ENCODE assay signal across 13 cellular contexts in the genomic region with DNA sequence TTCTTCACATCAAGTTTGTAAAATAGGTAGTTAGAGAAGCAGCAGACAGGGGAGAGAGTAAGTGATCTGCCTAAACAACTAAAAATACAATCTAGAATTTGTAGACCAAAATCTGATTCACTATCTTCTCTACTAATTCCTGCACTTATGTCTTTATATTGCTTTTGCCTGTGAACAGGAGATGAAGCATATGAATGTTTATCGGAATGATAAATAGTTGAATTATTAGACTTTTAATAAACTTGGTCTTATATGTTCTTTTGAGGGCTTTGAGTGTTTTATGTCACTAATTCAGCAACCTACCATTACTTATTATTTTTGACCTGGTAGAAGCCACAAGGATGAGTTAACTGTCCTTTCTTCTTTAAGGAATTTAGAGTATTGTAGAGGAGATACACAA. TPM values are rescaled to one million over a fixed set of nuclear protein-coding genes. Genes with fewer than 3 reads are reported as not detected.
DNase-seq lines count a peak whose midpoint lies in the region; ATAC-seq, FAIRE-seq and TF ChIP-seq lines count a peak whose summit lies in the region.
"Had no signal": no experiment of that assay in that cellular context is flagged by ENCODE, and none has a peak within 500 bp of the region (broad histone marks: within the 10 kb centered on the region; RNA-seq: fewer than 3 reads in every experiment).

No MANE protein-coding gene starts in this region.

- peak overlapping the region; percentile 100 for H3K9ac ChIP-seq in SU-DHL-6 (ENCODE audit: low read length)

- H3K4me1 ChIP-seq in right cardiac atrium (ENCODE audit: control insufficient read depth, insufficient read depth, low read length) (peaks cover 11% of the 10 kb centered on the region), aorta (ENCODE audit: control insufficient read depth in 1 of 2, insufficient read depth in 2 of 2, low read length in 2 of 2) (peaks cover 8 to 16% of the 10 kb centered on the region in 2 donors)

- no peak overlapping the region for H2AFZ ChIP-seq in SU-DHL-6 (ENCODE audit: low read depth, low read length, severe bottlenecking)

- no peak for FAIRE-seq in GM19239 (lab: Jason Lieb, UNC)
- FAIRE-seq: urothelium cell line had no signal

- peaks cover 16% of the 10 kb centered on the region for H4K20me1 ChIP-seq in SU-DHL-6 (ENCODE audit: low read depth, low read length)

- DNase-seq in right cardiac atrium (no peak), Right ventricle myocardium inferior (ENCODE audit: missing footprints) (no peak), aorta (no peak), ecto neural progenitor cell (ENCODE audit: low spot score) (no peak), GM19239 (ENCODE audit: insufficient read length, low spot score) (no peak)
- DNase-seq: NCI-H1436 treated with DMSO at 0.1 percent for 48 hours; NCI-H526 treated with DMSO at 0.1 percent for 48 hours; SIG-M5; stimulated activated CD8-positive, alpha-beta memory T cell treated with anti-CD3 and anti-CD28 coated beads, Interleukin-4, amount 100 ng/mL, for 48 hours had no signal

- peak overlapping the region; percentile 79 for H3K4me3 ChIP-seq in right cardiac atrium (ENCODE audit: low read length)
- peak overlapping the region; percentile 94 for H3K4me3 ChIP-seq in SU-DHL-6 (ENCODE audit: insufficient read depth, low read length, poor library complexity, severe bottlenecking)
- peak overlapping the region; percentile 92; the same call in 1 of the 2 replicates for H3K4me3 ChIP-seq in iPS-18c (ENCODE audit: insufficient read depth, low read depth, low read length)
- peak overlapping the region; percentile 34 to 77 for H3K4me3 ChIP-seq in aorta (ENCODE audit: low read length in 2 of 2)

- peaks cover 45% of the 10 kb centered on the region for H3F3A ChIP-seq in SU-DHL-6 (ENCODE audit: insufficient read depth)

- no peaks in the 10 kb centered on the region for H3K9me2 ChIP-seq in SU-DHL-6 (replicated peaks; ENCODE audit: insufficient read depth, low read length)

- ATAC-seq in right cardiac atrium = no peak
- no peak for ATAC-seq in Right ventricle myocardium inferior
- no peak for ATAC-seq in aorta (ENCODE audit: low FRiP score)
- no peak for ATAC-seq in GM21528 (IDR thresholded peaks at IDR 0.05; ENCODE audit: low FRiP score, unreplicated experiment)

- intact Hi-C loops in right cardiac atrium (cut with DNase I) = loop anchor here in 1 of 4 donors (10.0 kb wide), 1 partner anchor 320 kb away; no protein-coding TSS in a partner anchor
- intact Hi-C loops in Right ventricle myocardium inferior (cut with DNase I) = loop anchor here (2.0 to 10.0 kb wide), 2 partner anchors 16 to 200 kb away; a partner anchor contains a TSS
- intact Hi-C loops in aorta (cut with DNase I) = loop anchor here in 1 of 2 donors (10.0 kb wide), 1 partner anchor 180 kb away; a partner anchor contains a TSS

- H3K27me3 ChIP-seq in right cardiac atrium (ENCODE audit: control insufficient read depth, insufficient read depth) (no peaks in the 10 kb centered on the region), SU-DHL-6 (ENCODE audit: low read length) (no peaks in the 10 kb centered on the region), aorta (ENCODE audit: control insufficient read depth in 1 of 2, insufficient read depth in 2 of 2, low read length in 1 of 2) (no peaks in the 10 kb centered on the region)

- H3K36me3 ChIP-seq in SU-DHL-6 (ENCODE audit: low read length) (peaks cover 43% of the 10 kb centered on the region), aorta (ENCODE audit: control insufficient read depth in 1 of 2, insufficient read depth in 2 of 2, low read length in 1 of 2) (no peaks in the 10 kb centered on the region)

- peaks cover 72% of the 10 kb centered on the region for H3K79me2 ChIP-seq in SU-DHL-6 (ENCODE audit: insufficient read depth, low read length)

- H3K9me3 ChIP-seq in right cardiac atrium (ENCODE audit: control insufficient read depth, low read length) = no peaks in the 10 kb centered on the region
- H3K9me3 ChIP-seq in SU-DHL-6 (ENCODE audit: insufficient read depth, low read length) = no peaks in the 10 kb centered on the region
- H3K9me3 ChIP-seq in iPS-18c (ENCODE audit: control insufficient read depth, insufficient read depth, low read length) = no peaks in the 10 kb centered on the region
- no peaks in the 10 kb centered on the region for H3K9me3 ChIP-seq in aorta (ENCODE audit: control insufficient read depth, low read length)

- no peak overlapping the region for H3K27ac ChIP-seq in right cardiac atrium (ENCODE audit: low read length)
- peak overlapping the region; percentile 83 for H3K27ac ChIP-seq in SU-DHL-6 (ENCODE audit: low read depth, low read length)
- H3K27ac ChIP-seq in aorta (ENCODE audit: low read depth in 1 of 2, low read length in 2 of 2) = peak overlapping the region in 1 of 2 donors; percentile 15

- TF ChIP-seq CTCF in SU-DHL-6 (IDR thresholded peaks at IDR 0.05; ENCODE audit: insufficient read depth, low read length, poor library complexity, severe bottlenecking) = no peak

- WGBS in right cardiac atrium = 99% methylated on average over 1 of the region's 1 CpG
- 88 to 90% methylated on average over 1 of the region's 1 CpG for WGBS in aorta, 2 donors

- H3K4me2 ChIP-seq in SU-DHL-6 (ENCODE audit: low read depth, low read length, poor library complexity, severe bottlenecking) = peak overlapping the region; percentile 87

RNA-seq across cellular contexts. Expression of a gene that starts 2.3 kb away (rescaled TPM):
- total RNA-seq in right cardiac atrium (10 to 100 TPM; 23.7 to 27.0 (median 24.6) TPM), Right ventricle myocardium inferior (21.2 TPM), aorta (10 to 100 TPM; 35.4 to 38.4 TPM)
- polyA plus RNA-seq in right cardiac atrium (12.1 TPM), aorta (10 to 100 TPM; 14.4 to 26.5 TPM)
